Comparison of ENCODE assay signal across 23 cellular contexts in genomic region chr3:105584351-105584790, GRCh38.
A peak's percentile ranks its signal among the peaks of the same experiment; 100 is the strongest.
DNase-seq lines count a peak whose midpoint lies in the region.
"Had no signal": no experiment of that assay in that cellular context is flagged by ENCODE, and none has a peak within 500 bp of the region (broad histone marks: within the 10 kb centered on the region; RNA-seq: fewer than 3 reads in every experiment).

No MANE protein-coding gene starts in this region.

- DNase-seq in DMS53 (lab: John Stamatoyannopoulos, UW): peak; percentile 9
- no peak for DNase-seq in DMS53 treated with DMSO at 0.1 percent for 48 hours (lab: John Stamatoyannopoulos, UW; ENCODE audit: unreplicated experiment)
- DNase-seq in NCI-H226: peak; percentile 65
- DNase-seq in epithelial cell of prostate (ENCODE audit: low read depth, low spot score): no peak
- DNase-seq in renal cortical epithelial cell (ENCODE audit: low read depth): peak; percentile 25
- DNase-seq in NCI-H82 (lab: John Stamatoyannopoulos, UW): no peak
- no peak for DNase-seq in cerebellum (ENCODE audit: low spot score)
- no peak for DNase-seq in kidney glomerular epithelial cell (lab: John Stamatoyannopoulos, UW)
- DNase-seq: activated CD4-positive, alpha-beta T cell treated with anti-CD3 and anti-CD28 coated beads, Interleukin-2, amount 10 ng/mL, durations not matched to agents 7 days and 5 days; activated CD8-positive, alpha-beta memory T cell treated with anti-CD3 and anti-CD28 coated beads, Interleukin-2, amount 50 U/mL, for 4 hours; cerebellar nuclear complex; DMS79; GM23248; hippocampal formation; NCI-H1694; NCI-H446 treated with DMSO at 0.1 percent for 48 hours; NK-92 treated with Interleukin-12 subunit alpha and Interleukin-12 subunit beta, amount 100 ng/mL, for 24 hours; RPMI8226; stimulated activated CD4-positive, alpha-beta T cell treated with anti-CD3 and anti-CD28 coated beads, Interleukin-12 subunit alpha, Interleukin-12 subunit beta, amount 100 ng/mL, for 4 hours; T-helper 17 cell had no signal

- H3K27ac ChIP-seq in epithelial cell of prostate: peak overlapping the region; percentile 36
- H3K27ac ChIP-seq: 22Rv1, ascending aorta, GM23248, SK-N-MC had no signal

Comparison
In these comparisons a context has a peak if more than half of its experiments do, and no peak if none do; other contexts are left out.
1. DNase-seq: peak in DMS53 (single experiment), NCI-H226 (single experiment) and renal cortical epithelial cell (single experiment); none in DMS53 treated with DMSO at 0.1 percent for 48 hours (single experiment), epithelial cell of prostate (single experiment), NCI-H82 (single experiment), cerebellum (single experiment) and kidney glomerular epithelial cell (single experiment).